Comparison of ENCODE assay signal across 1 cellular context in genomic region chr3:40452562-40452875, GRCh38.
TF ChIP-seq lines count a peak whose summit lies in the region.

No MANE protein-coding gene starts in this region.

TF ChIP-seq in GM12878, 131 proteins besides CTCF, POLR2A, EP300 and RAD21:
- TF ChIP-seq CREM (IDR thresholded peaks at IDR 0.05; ENCODE audit: low read depth) = no peak
- TF ChIP-seq SPI1 (IDR thresholded peaks at IDR 0.05; ENCODE audit: borderline replicate concordance, insufficient read depth, low read depth, low read length) = no peak
- no peak for TF ChIP-seq STAT1 (conservative IDR thresholded peaks at IDR 0.05)
- TF ChIP-seq PAX8 (IDR thresholded peaks at IDR 0.05) = no peak
- no peak for TF ChIP-seq BHLHE40 (IDR thresholded peaks at IDR 0.05; ENCODE audit: borderline replicate concordance in 1 of 2, low read depth in 2 of 2, low read length in 1 of 2)
- TF ChIP-seq JUNB (IDR thresholded peaks at IDR 0.05) = no peak
- TF ChIP-seq SKIL (IDR thresholded peaks at IDR 0.05; ENCODE audit: low read depth, poor library complexity, severe bottlenecking) = no peak
- TF ChIP-seq MEF2A (IDR thresholded peaks at IDR 0.05; ENCODE audit: insufficient read depth, low read depth, low read length) = no peak
- TF ChIP-seq MYB (IDR thresholded peaks at IDR 0.05; ENCODE audit: borderline replicate concordance, low read depth, low read length) = no peak
- no peak for TF ChIP-seq HDAC2 (IDR thresholded peaks at IDR 0.05)
- TF ChIP-seq MYC (IDR thresholded peaks at IDR 0.05; ENCODE audit: insufficient read depth, insufficient read length, insufficient replicate concordance, low read length, severe bottlenecking) = no peak
- no peak for TF ChIP-seq NFXL1 (IDR thresholded peaks at IDR 0.05; ENCODE audit: borderline replicate concordance)
- no peak for TF ChIP-seq PBX3 (IDR thresholded peaks at IDR 0.05; ENCODE audit: insufficient replicate concordance, low read depth, low read length)
- TF ChIP-seq RELB (IDR thresholded peaks at IDR 0.05; ENCODE audit: low read depth) = no peak
- no peak for TF ChIP-seq USF2 (IDR thresholded peaks at IDR 0.05; ENCODE audit: borderline replicate concordance, low read depth, low read length)
- TF ChIP-seq ZSCAN29 (IDR thresholded peaks at IDR 0.05) = no peak
- no peak for TF ChIP-seq ZZZ3 (IDR thresholded peaks at IDR 0.05; ENCODE audit: control insufficient read depth, insufficient read length, low read depth)
- no peak for TF ChIP-seq ESRRA (IDR thresholded peaks at IDR 0.05; ENCODE audit: low read length)
TF ChIP-seq in GM12878: peak in this region for 0.
